In genomic region chr2:162126145-162126926, GRCh38 we compare ENCODE assay signal across 11 cellular contexts. TPM values are rescaled to one million over a fixed set of nuclear protein-coding genes. Genes with fewer than 3 reads are reported as not detected.
DNase-seq lines count a peak whose midpoint lies in the region; ATAC-seq and TF ChIP-seq lines count a peak whose summit lies in the region.
"Had no signal": no experiment of that assay in that cellular context is flagged by ENCODE, and none has a peak within 500 bp of the region (broad histone marks: within the 10 kb centered on the region; RNA-seq: fewer than 3 reads in every experiment).

No MANE protein-coding gene starts in this region.

- no peaks in the 10 kb centered on the region for H3K79me2 ChIP-seq in parathyroid adenoma

- H3K4me3 ChIP-seq in parathyroid adenoma (ENCODE audit: low read depth, low read length) = no peak overlapping the region

- H2AFZ ChIP-seq in parathyroid adenoma = peak overlapping the region; percentile 20

- H3K27me3 Mint-ChIP-seq in activated CD4-positive, alpha-beta T cell treated with anti-CD3 and anti-CD28 coated beads for 36 hours = no peaks in the 10 kb centered on the region

- peak overlapping the region; percentile 25 for H3K27ac ChIP-seq in parathyroid adenoma

- H3K27ac Mint-ChIP-seq in activated CD4-positive, alpha-beta T cell treated with anti-CD3 and anti-CD28 coated beads for 36 hours = no peak overlapping the region
- H3K27ac Mint-ChIP-seq: activated naive CD4-positive, alpha-beta T cell treated with anti-CD3 and anti-CD28 coated beads for 36 hours had no signal

- peaks cover 33% of the 10 kb centered on the region for H3K4me1 ChIP-seq in parathyroid adenoma

- ATAC-seq in activated CD4-positive, alpha-beta T cell treated with anti-CD3 and anti-CD28 coated beads for 36 hours = peak; percentile 33
- peak; percentile 86 for ATAC-seq in HG02763 (IDR thresholded peaks at IDR 0.05; ENCODE audit: unreplicated experiment)

- no peaks in the 10 kb centered on the region for H3K36me3 ChIP-seq in parathyroid adenoma (ENCODE audit: control insufficient read depth, insufficient read depth, low read length)

- CTCF ChIA-PET in activated CD4-positive, alpha-beta T cell treated with anti-CD3 and anti-CD28 coated beads for 36 hours (lab: Charles Lee) = interaction anchor here (0.5 to 4.7 kb wide), 17 partner anchors 9 to 539 kb away, joined by 3 to 35 read pairs (median 4); no protein-coding TSS in a partner anchor

- H3K9ac ChIP-seq in parathyroid adenoma = no peak overlapping the region

- H3K4me3 Mint-ChIP-seq in activated CD4-positive, alpha-beta T cell treated with anti-CD3 and anti-CD28 coated beads for 36 hours = no peak overlapping the region
- H3K4me3 Mint-ChIP-seq: activated naive CD4-positive, alpha-beta T cell treated with anti-CD3 and anti-CD28 coated beads for 36 hours had no signal

- intact Hi-C loops in activated CD4-positive, alpha-beta T cell treated with anti-CD3 and anti-CD28 coated beads for 36 hours (cut with DNase I, micrococcal nuclease) = loop anchor here in 1 of 2 experiments (2.0 kb wide), 1 partner anchor 174 kb away; no protein-coding TSS in a partner anchor

- H3K9me3 ChIP-seq in parathyroid adenoma (ENCODE audit: control insufficient read depth, low read length) = no peaks in the 10 kb centered on the region

- no peaks in the 10 kb centered on the region for H3K36me3 Mint-ChIP-seq in activated CD4-positive, alpha-beta T cell treated with anti-CD3 and anti-CD28 coated beads for 36 hours (ENCODE audit: low read depth)

- peaks cover 15% of the 10 kb centered on the region for H3K4me1 Mint-ChIP-seq in activated CD4-positive, alpha-beta T cell treated with anti-CD3 and anti-CD28 coated beads for 36 hours

- no peak for DNase-seq in activated CD4-positive, alpha-beta T cell treated with anti-CD3 and anti-CD28 coated beads for 36 hours
- no peak for DNase-seq in activated CD4-positive, alpha-beta T cell treated with anti-CD3 and anti-CD28 coated beads for 1 hour
- DNase-seq in NCI-H226 (peak; percentile 22), DMS79 treated with DMSO at 0.1 percent for 48 hours (lab: John Stamatoyannopoulos, UW) (no peak), LoVo (ENCODE audit: low spot score) (no peak), NK-92 (lab: John Stamatoyannopoulos, UW; ENCODE audit: unreplicated experiment) (no peak)
- DNase-seq: activated naive CD4-positive, alpha-beta T cell treated with anti-CD3 and anti-CD28 coated beads for 36 hours; kidney had no signal

- TF ChIP-seq CTCF in parathyroid adenoma (IDR thresholded peaks at IDR 0.05) = no peak

- POLR2A ChIA-PET in activated CD4-positive, alpha-beta T cell treated with anti-CD3 and anti-CD28 coated beads for 36 hours (lab: Charles Lee) = interaction anchor here (0.6 kb wide), 1 partner anchor 13 kb away, joined by 3 read pairs; no protein-coding TSS in a partner anchor

- H3K4me2 ChIP-seq in parathyroid adenoma (ENCODE audit: low read length) = no peak overlapping the region

- no peaks in the 10 kb centered on the region for H3K9me3 Mint-ChIP-seq in activated CD4-positive, alpha-beta T cell treated with anti-CD3 and anti-CD28 coated beads for 36 hours (ENCODE audit: low read depth)
- H3K9me3 Mint-ChIP-seq: activated naive CD4-positive, alpha-beta T cell treated with anti-CD3 and anti-CD28 coated beads for 36 hours had no signal

- no peaks in the 10 kb centered on the region for H3K27me3 ChIP-seq in parathyroid adenoma (ENCODE audit: control insufficient read depth, insufficient read depth, low read length)

RNA-seq across cellular contexts. Expression of gene GCG, which starts 25.7 kb away (rescaled TPM):
- total RNA-seq in activated CD4-positive, alpha-beta T cell treated with anti-CD3 and anti-CD28 coated beads for 36 hours = not detected
- total RNA-seq: activated naive CD4-positive, alpha-beta T cell treated with anti-CD3 and anti-CD28 coated beads for 36 hours; kidney; M059J had no signal

RNA-seq across cellular contexts. Expression of gene DPP4, which starts 52.3 kb away (rescaled TPM):
- 10 to 100 TPM; 15.9 to 22.4 TPM for total RNA-seq in activated CD4-positive, alpha-beta T cell treated with anti-CD3 and anti-CD28 coated beads for 36 hours
